In the genomic region with DNA sequence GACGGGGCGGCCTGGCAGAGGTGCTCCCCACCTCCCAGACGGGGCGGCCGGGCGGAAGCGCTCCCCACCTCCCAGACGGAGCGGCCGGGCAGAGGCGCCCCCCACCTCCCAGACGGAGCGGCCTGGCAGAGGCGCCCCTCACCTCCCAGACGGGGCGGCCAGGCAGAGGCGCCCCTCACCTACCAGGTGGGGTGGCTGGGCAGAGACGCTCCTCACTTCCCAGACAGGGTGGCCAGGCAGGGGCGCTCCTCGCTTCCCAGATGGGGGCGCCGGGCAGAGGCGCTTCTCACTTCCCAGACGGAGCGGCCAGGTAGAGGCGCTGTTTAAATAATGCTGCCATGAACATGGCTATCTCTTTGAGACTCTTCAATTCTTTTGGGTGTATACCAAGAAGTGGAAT, we compare ENCODE assay signal across 10 cellular contexts. TPM values are rescaled to one million over a fixed set of nuclear protein-coding genes. Genes with fewer than 3 reads are reported as not detected.
"Had no signal": no experiment of that assay in that cellular context is flagged by ENCODE, and none has a peak within 500 bp of the region (broad histone marks: within the 10 kb centered on the region; RNA-seq: fewer than 3 reads in every experiment).

No MANE protein-coding gene starts in this region.

- DNase-seq: GOT3, HFFc6, IMR-90, KBM-7 had no signal

- H3K27ac Mint-ChIP-seq: HFFc6 had no signal

- H3K4me2 ChIP-seq: KMS-11 had no signal

- FAIRE-seq: HTR-8/SVneo had no signal

- H3K4me3 Mint-ChIP-seq: HFFc6 had no signal

- H3K36me3 ChIP-seq: HAP-1 had no signal

- H3K9me3 ChIP-seq: HAP-1 had no signal

- H3K4me1 ChIP-seq: HAP-1 had no signal

- H3K27ac ChIP-seq: KMS-11 had no signal

- H3K9ac ChIP-seq: KMS-11 had no signal

- ATAC-seq: HCT116 had no signal

- H3K4me3 ChIP-seq: HAP-1 had no signal

RNA-seq across cellular contexts. Expression of a gene that starts 43.7 kb away (rescaled TPM):
- total RNA-seq: H4, HT-29, IMR-90 had no signal
- polyA plus RNA-seq: IMR-90 had no signal

RNA-seq across cellular contexts. Expression of a gene that starts 54.7 kb away (rescaled TPM):
- total RNA-seq: HT-29, IMR-90 had no signal
- polyA plus RNA-seq: IMR-90 had no signal
